20 cellular contexts compared by ENCODE assay signal in the genomic region with DNA sequence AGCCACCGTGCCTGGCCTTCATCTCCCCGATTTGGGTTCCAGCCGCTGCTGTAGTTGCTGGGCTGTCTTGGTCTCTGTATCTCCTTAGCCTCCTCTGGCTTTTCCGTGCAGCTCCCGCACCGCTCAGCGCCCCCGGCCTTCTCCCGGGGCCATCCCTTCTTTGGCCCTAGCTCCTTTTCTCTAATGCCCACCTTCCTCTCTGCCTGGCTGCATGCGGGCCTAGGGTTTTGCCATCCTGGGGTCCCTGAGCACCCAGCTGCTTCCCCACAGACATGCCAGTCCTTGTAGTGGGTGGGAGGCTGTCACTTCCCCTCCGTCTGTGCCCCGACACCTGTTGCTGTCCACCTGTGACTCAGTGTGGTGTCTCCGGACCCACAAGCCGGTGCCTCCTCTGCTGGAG. TPM values are rescaled to one million over a fixed set of nuclear protein-coding genes. Genes with fewer than 3 reads are reported as not detected.
"Had no signal": no experiment of that assay in that cellular context is flagged by ENCODE, and none has a peak within 500 bp of the region (broad histone marks: within the 10 kb centered on the region; RNA-seq: fewer than 3 reads in every experiment).

No MANE protein-coding gene starts in this region.

- H3K4me1 ChIP-seq: upper lobe of right lung had no signal

- H3K27ac Mint-ChIP-seq: activated naive CD8-positive, alpha-beta T cell; activated T-cell treated with anti-CD3 and anti-CD28 coated beads, Interleukin-2, amount 50 U/mL, for 72 hours; dendritic cell treated with granulocyte-macrophage colony-stimulating factor and Interleukin-4, amounts not matched to agents 40 ng/mL and 50 ng/mL, for 4 days; effector memory CD8-positive, alpha-beta T cell; immature natural killer cell; WTC11 had no signal

- H3K27me3 ChIP-seq: foreskin keratinocyte, right atrium auricular region, upper lobe of right lung had no signal

- H3K9me3 Mint-ChIP-seq: activated T-cell treated with anti-CD3 and anti-CD28 coated beads, Interleukin-2, amount 50 U/mL, for 72 hours; dendritic cell treated with granulocyte-macrophage colony-stimulating factor and Interleukin-4, amounts not matched to agents 40 ng/mL and 50 ng/mL, for 4 days; effector memory CD8-positive, alpha-beta T cell; immature natural killer cell; naive B cell; WTC11 had no signal

- H3K9me3 ChIP-seq: right atrium auricular region, thoracic aorta, upper lobe of right lung had no signal

- H3K27me3 Mint-ChIP-seq: activated naive CD8-positive, alpha-beta T cell had no signal

- H3K4me1 Mint-ChIP-seq: immature natural killer cell had no signal

- ATAC-seq: activated T-cell treated with anti-CD3 and anti-CD28 coated beads, Interleukin-2, amount 50 U/mL, for 72 hours; effector memory CD8-positive, alpha-beta T cell; foreskin keratinocyte; left colon; upper lobe of right lung; WTC11 had no signal

- H3K36me3 ChIP-seq: right atrium auricular region, thoracic aorta, upper lobe of right lung had no signal

- H3K27ac ChIP-seq: foreskin keratinocyte, right atrium auricular region, thoracic aorta, upper lobe of right lung had no signal

- H3K4me3 Mint-ChIP-seq: activated naive CD8-positive, alpha-beta T cell; activated T-cell treated with anti-CD3 and anti-CD28 coated beads, Interleukin-2, amount 50 U/mL, for 72 hours; dendritic cell treated with granulocyte-macrophage colony-stimulating factor and Interleukin-4, amounts not matched to agents 40 ng/mL and 50 ng/mL, for 4 days; effector memory CD8-positive, alpha-beta T cell; immature natural killer cell; naive B cell; WTC11 had no signal

- FAIRE-seq: small intestine had no signal

- H3K36me3 Mint-ChIP-seq: activated naive CD8-positive, alpha-beta T cell; immature natural killer cell; naive B cell; WTC11 had no signal

- H3K4me3 ChIP-seq: right atrium auricular region, thoracic aorta, upper lobe of right lung had no signal

- DNase-seq: activated CD4-positive, alpha-beta T cell treated with anti-CD3 and anti-CD28 coated beads for 48 hours; activated CD8-positive, alpha-beta memory T cell treated with anti-CD3 and anti-CD28 coated beads, Interleukin-2, amount 50 U/mL, for 48 hours; activated gamma-delta T cell; activated T-cell treated with anti-CD3 and anti-CD28 coated beads, Interleukin-2, amount 50 U/mL, for 72 hours; anterior cingulate cortex; cerebellar nuclear complex; effector memory CD8-positive, alpha-beta T cell; foreskin keratinocyte; immature natural killer cell; left colon; mammary epithelial cell; naive B cell; small intestine; T-helper 2 cell; upper lobe of right lung had no signal

RNA-seq across cellular contexts. Expression of a gene that starts 36.4 kb away (rescaled TPM):
- total RNA-seq: activated T-cell treated with anti-CD3 and anti-CD28 coated beads, Interleukin-2, amount 50 U/mL, for 72 hours; foreskin keratinocyte; left colon; mammary epithelial cell; thoracic aorta; upper lobe of right lung had no signal
- polyA plus RNA-seq: immature natural killer cell had no signal
